ENCODE assay signal across 19 cellular contexts in genomic region chr18:12088731-12089375, GRCh38. TPM values are rescaled to one million over a fixed set of nuclear protein-coding genes. Genes with fewer than 3 reads are reported as not detected.
A peak's percentile ranks its signal among the peaks of the same experiment; 100 is the strongest.
DNase-seq lines count a peak whose midpoint lies in the region; ATAC-seq and TF ChIP-seq lines count a peak whose summit lies in the region.
"Had no signal": no experiment of that assay in that cellular context is flagged by ENCODE, and none has a peak within 500 bp of the region (broad histone marks: within the 10 kb centered on the region; RNA-seq: fewer than 3 reads in every experiment).

No MANE protein-coding gene starts in this region.

- dilution Hi-C loops in IMR-90 (cut with HindIII; ENCODE audit: low sequenced_read_pairs, unreplicated experiment): no loop called here

- intact Hi-C loops in heart left ventricle (cut with DNase I) (no loop called here), left ventricle myocardium inferior (cut with micrococcal nuclease) (no loop called here), IMR-90 (cut with micrococcal nuclease) (no loop called here), left ventricle myocardium superior (cut with micrococcal nuclease) (no loop called here), sciatic nerve (cut with DNase I) (no loop called here)

- no peak overlapping the region for H4K8ac ChIP-seq in IMR-90 (ENCODE audit: low read depth in 2 of 2, low read length in 2 of 2)

- H2AK9ac ChIP-seq in IMR-90 (replicated peaks; ENCODE audit: low read depth, low read length, poor library complexity): no peak overlapping the region

- ATAC-seq in heart left ventricle (peak in 3 of 4 donors; percentile 10 to 48 (median 14)), IMR-90 (ENCODE audit: low read depth) (no peak), left ventricle myocardium superior (peak; percentile 60), sciatic nerve (peak; percentile 6)
- ATAC-seq: CD8-positive, alpha-beta T cell; PC-3 had no signal

- TF ChIP-seq POLR2A in heart left ventricle (IDR thresholded peaks at IDR 0.05): no peak
- no peak for TF ChIP-seq POLR2A in IMR-90 (IDR thresholded peaks at IDR 0.05; ENCODE audit: low read depth, low read length)
- TF ChIP-seq POLR2A in suprapubic skin (IDR thresholded peaks at IDR 0.05): no peak

- no peaks in the 10 kb centered on the region for H4K20me1 ChIP-seq in IMR-90 (ENCODE audit: insufficient read depth, low read length)

- H3K79me1 ChIP-seq in IMR-90 (ENCODE audit: low read depth in 1 of 2, low read length in 2 of 2): no peaks in the 10 kb centered on the region

- H3K36me3 ChIP-seq in heart left ventricle (no peaks in the 10 kb centered on the region), left ventricle myocardium inferior (no peaks in the 10 kb centered on the region), IMR-90 (ENCODE audit: control insufficient read depth, insufficient read depth, low read length) (no peaks in the 10 kb centered on the region), suprapubic skin (no peaks in the 10 kb centered on the region)

- no peak overlapping the region for H3K18ac ChIP-seq in IMR-90 (ENCODE audit: low read depth, low read length)

- no peak for TF ChIP-seq RAD21 in IMR-90 (IDR thresholded peaks at IDR 0.05; ENCODE audit: low read length)

- H3K9me1 ChIP-seq in IMR-90 (ENCODE audit: insufficient read depth, low read length): no peaks in the 10 kb centered on the region

- H2BK15ac ChIP-seq in IMR-90 (ENCODE audit: low read depth, low read length): no peak overlapping the region

- no peak overlapping the region for H2BK120ac ChIP-seq in IMR-90 (ENCODE audit: low read depth, low read length)

- H4K5ac ChIP-seq in IMR-90 (ENCODE audit: low read depth, low read length): no peak overlapping the region

- no TSS peak for BruUV-seq in IMR-90 (replicated peaks; lab: Mats Ljungman, UMichigan)

- H3K14ac ChIP-seq in IMR-90 (replicated peaks; ENCODE audit: low read depth, low read length): no peak overlapping the region

- H4K91ac ChIP-seq in IMR-90 (ENCODE audit: insufficient read depth, low read depth, low read length): no peak overlapping the region

- H3K56ac ChIP-seq in IMR-90 (ENCODE audit: extremely low read depth, insufficient read depth, low read length): no peak overlapping the region

- no peaks in the 10 kb centered on the region for H3K27me3 ChIP-seq in heart left ventricle
- no peaks in the 10 kb centered on the region for H3K27me3 ChIP-seq in left ventricle myocardium inferior (ENCODE audit: low read depth)
- H3K27me3 ChIP-seq in IMR-90 (ENCODE audit: control insufficient read depth, insufficient read depth, low read length): no peaks in the 10 kb centered on the region; the same call in 1 of the 2 replicates
- H3K27me3 ChIP-seq in suprapubic skin: no peaks in the 10 kb centered on the region

- no peak overlapping the region for H3K4ac ChIP-seq in IMR-90 (ENCODE audit: low read depth, low read length)

- H3K23ac ChIP-seq in IMR-90 (ENCODE audit: low read depth, low read length): no peak overlapping the region

- no peak overlapping the region for H3K9ac ChIP-seq in IMR-90 (ENCODE audit: low read depth, low read length)
- H3K9ac ChIP-seq: KMS-11 had no signal

- CTCF ChIA-PET in IMR-90 (lab: Yijun Ruan, JAX): no interaction called here

- TF ChIP-seq CTCF in heart left ventricle (IDR thresholded peaks at IDR 0.05) (no peak), left ventricle myocardium inferior (IDR thresholded peaks at IDR 0.05; ENCODE audit: borderline replicate concordance) (no peak), IMR-90 (conservative IDR thresholded peaks at IDR 0.05; ENCODE audit: low read depth, low read length) (no peak), suprapubic skin (IDR thresholded peaks at IDR 0.05) (no peak)

- H3K4me1 ChIP-seq in heart left ventricle: no peaks in the 10 kb centered on the region
- no peaks in the 10 kb centered on the region for H3K4me1 ChIP-seq in left ventricle myocardium inferior
- H3K4me1 ChIP-seq in IMR-90 (ENCODE audit: control insufficient read depth, insufficient read depth, low read length): no peaks in the 10 kb centered on the region
- no peaks in the 10 kb centered on the region for H3K4me1 ChIP-seq in suprapubic skin

- H3K4me2 ChIP-seq in IMR-90 (ENCODE audit: low read depth, low read length): no peak overlapping the region
- H3K4me2 ChIP-seq: KMS-11 had no signal

- TF ChIP-seq EP300 in suprapubic skin (IDR thresholded peaks at IDR 0.05): no peak

- POLR2A ChIA-PET in IMR-90 (lab: Charles Lee; ENCODE audit: unreplicated experiment): no interaction called here

- in situ Hi-C loops in IMR-90 (cut with MboI; ENCODE audit: low sequenced_read_pairs): no loop called here

- no peaks in the 10 kb centered on the region for H3K9me3 ChIP-seq in heart left ventricle
- no peaks in the 10 kb centered on the region for H3K9me3 ChIP-seq in left ventricle myocardium inferior (replicated peaks)
- 0 out of 2 replicates have a peak, but pooled peaks cover 2% of the 10 kb centered on the region for H3K9me3 ChIP-seq in IMR-90 (ENCODE audit: control insufficient read depth, insufficient read depth, low read length)
- H3K9me3 ChIP-seq in suprapubic skin: no peaks in the 10 kb centered on the region

- H3K4me3 ChIP-seq in heart left ventricle (no peak overlapping the region), left ventricle myocardium inferior (no peak overlapping the region), IMR-90 (ENCODE audit: insufficient read depth, low read depth, low read length) (no peak overlapping the region), suprapubic skin (no peak overlapping the region)

- DNase-seq in heart left ventricle: peak in 3 of 5 donors; percentile 45 to 61 (median 45)
- no peak for DNase-seq in left ventricle myocardium inferior
- DNase-seq in IMR-90: no peak
- DNase-seq in left ventricle myocardium superior: no peak
- DNase-seq in sciatic nerve (ENCODE audit: low spot score): no peak
- no peak for DNase-seq in T-helper 1 cell
- DNase-seq in suprapubic skin (ENCODE audit: low spot score in 2 of 2): no peak
- no peak for DNase-seq in GDM1 (lab: John Stamatoyannopoulos, UW)
- DNase-seq: Calu3; CD8-positive, alpha-beta T cell; NCI-H1092; NCI-H146; NCI-H2029 treated with DMSO at 0.1 percent for 48 hours; NCI-H2171; NCI-H526; PC-3; RPMI8226 had no signal

- H2BK20ac ChIP-seq in IMR-90 (ENCODE audit: low read depth, low read length): no peak overlapping the region

- no peak overlapping the region for H2AK5ac ChIP-seq in IMR-90 (ENCODE audit: low read depth, low read length)

- H3K27ac ChIP-seq in heart left ventricle (no peak overlapping the region), left ventricle myocardium inferior (replicated peaks) (no peak overlapping the region), IMR-90 (ENCODE audit: insufficient read depth, low read length) (no peak overlapping the region), suprapubic skin (no peak overlapping the region)
- H3K27ac ChIP-seq: KMS-11 had no signal

- peak overlapping the region; percentile 70 for H2AFZ ChIP-seq in IMR-90 (replicated peaks; ENCODE audit: low read length, poor library complexity)

- 68 to 82% (median 74%) methylated on average over 5 of the region's 5 CpGs for WGBS in heart left ventricle, 4 donors
- 52% methylated on average over 5 of the region's 5 CpGs; no CpG with 5 or more reads in 1 of the 2 experiments for WGBS in IMR-90 (ENCODE audit: extremely low coverage in 2 of 2, insufficient read length in 1 of 2), 2 experiments
- WGBS in suprapubic skin: 79% methylated on average over 5 of the region's 5 CpGs

- H2BK5ac ChIP-seq in IMR-90 (ENCODE audit: low read depth, low read length, poor library complexity, severe bottlenecking): no peak overlapping the region

TF ChIP-seq in IMR-90, 13 proteins besides CTCF, POLR2A, EP300 and RAD21:
- TF ChIP-seq MAFK (IDR thresholded peaks at IDR 0.05; ENCODE audit: low read depth, low read length) (no peak), RCOR1 (IDR thresholded peaks at IDR 0.05; ENCODE audit: insufficient replicate concordance, low read length) (no peak), BHLHE40 (IDR thresholded peaks at IDR 0.05; ENCODE audit: low read depth, low read length) (no peak), FOS (IDR thresholded peaks at IDR 0.05; ENCODE audit: low read depth, low read length) (no peak), SMC3 (IDR thresholded peaks at IDR 0.05; ENCODE audit: low read depth, low read length) (no peak), RFX5 (IDR thresholded peaks at IDR 0.05; ENCODE audit: low read depth, low read length) (no peak)

RNA-seq across cellular contexts. Expression of gene ANKRD62, which starts 4.8 kb away (rescaled TPM):
- not detected for total RNA-seq in heart left ventricle
- polyA plus RNA-seq in heart left ventricle: not detected
- total RNA-seq in left ventricle myocardium inferior: not detected
- total RNA-seq in IMR-90 (2012; rRNA removed): not detected in 2 replicates
- not detected in 2 replicates for polyA plus RNA-seq in IMR-90 (2012; rRNA removed)
- polyA plus RNA-seq in IMR-90 (2012; cell fraction: cytosol; rRNA removed): not detected in 2 replicates
- not detected in 2 replicates for polyA plus RNA-seq in IMR-90 (2012; cell fraction: nucleus; rRNA removed; ENCODE audit: low replicate concordance)
- total RNA-seq in left ventricle myocardium superior: not detected
- not detected for total RNA-seq in sciatic nerve
- total RNA-seq in suprapubic skin: 1 to 10 TPM in 1 of 4 donors, under 1 TPM in 1, not detected in 2; 0.16 to 1.2 TPM
- total RNA-seq: Calu3; CD8-positive, alpha-beta T cell; PC-3 had no signal
- polyA plus RNA-seq: BJ had no signal

Comparison
In these comparisons a context has a peak if more than half of its experiments do, and no peak if none do; other contexts are left out.
1. DNase-seq: peak in heart left ventricle (3 of 5); none in left ventricle myocardium inferior (single experiment), IMR-90 (single experiment), left ventricle myocardium superior (single experiment), sciatic nerve (single experiment), T-helper 1 cell (0 of 5), suprapubic skin (0 of 2) and GDM1 (single experiment).